In genomic region chr3:41652931-41653330, GRCh38 we compare ENCODE assay signal across 2 cellular contexts.
TF ChIP-seq lines count a peak whose summit lies in the region.

No MANE protein-coding gene starts in this region.

TF ChIP-seq in GM23338, 12 proteins besides CTCF, POLR2A, EP300 and RAD21 (continued from another document):
- no peak for TF ChIP-seq ZNF462 (CRISPR knock-in tag; IDR thresholded peaks at IDR 0.05)

TF ChIP-seq in WTC11, 78 proteins besides CTCF, POLR2A, EP300 and RAD21 (continued from another document):
- no peak for TF ChIP-seq AFF4 (CRISPR knock-in tag; IDR thresholded peaks at IDR 0.05; ENCODE audit: borderline replicate concordance)
- no peak for TF ChIP-seq NFE2L1 (CRISPR knock-in tag; IDR thresholded peaks at IDR 0.05)
- no peak for TF ChIP-seq TCF7 (CRISPR knock-in tag; IDR thresholded peaks at IDR 0.05; ENCODE audit: low read depth)
- TF ChIP-seq JUN (CRISPR knock-in tag; IDR thresholded peaks at IDR 0.05), result no peak
- TF ChIP-seq FOXP1 (CRISPR knock-in tag; IDR thresholded peaks at IDR 0.05; ENCODE audit: borderline replicate concordance), result no peak
- no peak for TF ChIP-seq ZNF263 (CRISPR knock-in tag; IDR thresholded peaks at IDR 0.05; ENCODE audit: low read depth)
- TF ChIP-seq ZNF232 (CRISPR knock-in tag; IDR thresholded peaks at IDR 0.05), result no peak
- no peak for TF ChIP-seq FOXP4 (CRISPR knock-in tag; IDR thresholded peaks at IDR 0.05)
- TF ChIP-seq MAX (CRISPR knock-in tag; IDR thresholded peaks at IDR 0.05), result no peak
- no peak for TF ChIP-seq RELA (CRISPR knock-in tag; IDR thresholded peaks at IDR 0.05; ENCODE audit: borderline replicate concordance)
- no peak for TF ChIP-seq PRRX2 (CRISPR knock-in tag; IDR thresholded peaks at IDR 0.05)
- no peak for TF ChIP-seq FOXJ3 (CRISPR knock-in tag; IDR thresholded peaks at IDR 0.05; ENCODE audit: borderline replicate concordance)
- no peak for TF ChIP-seq E2F5 (CRISPR knock-in tag; IDR thresholded peaks at IDR 0.05)
- TF ChIP-seq KAT7 (CRISPR knock-in tag; IDR thresholded peaks at IDR 0.05; ENCODE audit: borderline replicate concordance), result no peak
